19 cellular contexts compared by ENCODE assay signal in the genomic region with DNA sequence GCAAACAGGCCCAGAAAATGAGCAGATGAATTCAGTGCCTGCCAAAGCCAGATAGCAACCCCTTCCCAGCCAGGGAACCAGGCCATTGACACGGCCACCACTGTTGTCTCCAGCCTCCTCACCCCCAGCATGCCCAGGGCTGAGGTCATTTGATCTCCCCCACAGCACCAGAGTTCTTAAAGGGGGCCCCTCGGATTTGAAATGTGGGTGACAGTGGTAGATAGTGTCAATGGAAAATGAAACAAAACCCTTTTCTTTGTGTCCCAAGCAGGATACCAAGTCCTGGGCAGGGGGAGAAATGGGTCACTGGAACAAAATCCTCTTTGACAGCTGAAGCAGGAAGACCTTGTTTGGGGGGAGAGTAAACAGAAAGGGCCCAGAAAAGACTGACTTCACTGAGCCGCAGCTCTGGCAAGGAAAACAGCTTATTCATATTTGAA. TPM values are rescaled to one million over a fixed set of nuclear protein-coding genes. Genes with fewer than 3 reads are reported as not detected.
DNase-seq lines count a peak whose midpoint lies in the region; ATAC-seq, FAIRE-seq and TF ChIP-seq lines count a peak whose summit lies in the region.
"Had no signal": no experiment of that assay in that cellular context is flagged by ENCODE, and none has a peak within 500 bp of the region (broad histone marks: within the 10 kb centered on the region; RNA-seq: fewer than 3 reads in every experiment).

No MANE protein-coding gene starts in this region.

- H3K4me2 ChIP-seq in H9 (ENCODE audit: insufficient read depth, insufficient read length, low read length) (no peak overlapping the region), neuronal stem cell (ENCODE audit: insufficient read depth, low read length, poor library complexity, severe bottlenecking) (no peak overlapping the region)
- H3K4me2 ChIP-seq: PC-9 had no signal

- peaks cover 6% of the 10 kb centered on the region; the same call in 1 of the 2 replicates for H3K4me1 ChIP-seq in H9 (ENCODE audit: insufficient read depth, low read length)
- H3K4me1 ChIP-seq in neuronal stem cell (ENCODE audit: control insufficient read depth in 2 of 2, insufficient read depth in 1 of 2, low read depth in 1 of 2, low read length in 2 of 2): peaks cover 13 to 22% of the 10 kb centered on the region in 2 donors

- H4K91ac ChIP-seq in H9 (ENCODE audit: insufficient read length, low read depth, low read length): no peak overlapping the region
- H4K91ac ChIP-seq in neuronal stem cell (ENCODE audit: low read depth, low read length, poor library complexity): no peak overlapping the region

- H3K27ac ChIP-seq in H9 (ENCODE audit: insufficient read length, low read depth, low read length) (no peak overlapping the region), coronary artery (peak overlapping the region; percentile 88 to 91), neuronal stem cell (replicated peaks; ENCODE audit: low read length) (no peak overlapping the region)
- H3K27ac ChIP-seq: cardiac muscle cell, PC-9 had no signal

- no peak for ATAC-seq in SK-N-SH treated with all-trans-retinoic acid at 6 μM for 48 hours
- ATAC-seq: activated naive CD4-positive, alpha-beta T cell treated with anti-CD3 and anti-CD28 coated beads, Interleukin-2, amount 50 U/mL, for 72 hours had no signal

- H3K36me3 ChIP-seq in neuronal stem cell (replicated peaks in 1 of 2; ENCODE audit: control insufficient read depth in 2 of 2, insufficient read depth in 2 of 2, low read length in 2 of 2): no peaks in the 10 kb centered on the region
- H3K36me3 ChIP-seq: cardiac muscle cell had no signal

- H4K20me1 ChIP-seq in H9 (ENCODE audit: control insufficient read depth, insufficient read depth, insufficient read length): no peaks in the 10 kb centered on the region

- no CpG with 5 or more reads among the region's 3 CpGs for WGBS in H9 (ENCODE audit: extremely low coverage, insufficient read length, low lambda C conversion rate)
- no CpG with 5 or more reads among the region's 3 CpGs for WGBS in neuronal stem cell (ENCODE audit: extremely low coverage in 2 of 2, insufficient read length in 2 of 2, insufficient replicate concordance in 1 of 2), 2 donors

- H3K9me3 Mint-ChIP-seq in H9: no peaks in the 10 kb centered on the region
- H3K9me3 Mint-ChIP-seq: nephron had no signal

- H3K23ac ChIP-seq in H9 (ENCODE audit: insufficient read length, low read depth, low read length) (no peak overlapping the region), neuronal stem cell (ENCODE audit: low read depth, low read length, poor library complexity) (no peak overlapping the region)

- no peaks in the 10 kb centered on the region; a peak in 1 of 7 replicates for H3K36me3 Mint-ChIP-seq in H9 (ENCODE audit: insufficient read depth in 1 of 3, low read depth in 3 of 3)
- H3K36me3 Mint-ChIP-seq: activated naive CD4-positive, alpha-beta T cell treated with anti-CD3 and anti-CD28 coated beads, Interleukin-2, amount 50 U/mL, for 72 hours had no signal

- H3K23me2 ChIP-seq in H9 (ENCODE audit: insufficient read length, low read depth, low read length, poor library complexity, severe bottlenecking): no peaks in the 10 kb centered on the region

- H3K56ac ChIP-seq in H9 (ENCODE audit: insufficient read length, low read depth, low read length): no peak overlapping the region

- H3K79me1 ChIP-seq in H9 (ENCODE audit: insufficient read depth, low read depth, low read length, poor library complexity, severe bottlenecking): no peaks in the 10 kb centered on the region
- no peaks in the 10 kb centered on the region for H3K79me1 ChIP-seq in neuronal stem cell (ENCODE audit: low read depth, low read length)

- no peaks in the 10 kb centered on the region for H3K79me2 ChIP-seq in H9 (ENCODE audit: insufficient read depth, low read length)

- peaks cover 28 to 38% of the 10 kb centered on the region in 2 experiments for H3K4me1 Mint-ChIP-seq in H9

- H2BK15ac ChIP-seq in H9 (ENCODE audit: low read depth, low read length) (no peak overlapping the region), neuronal stem cell (ENCODE audit: low read length) (no peak overlapping the region)

- no peak overlapping the region for H3K14ac ChIP-seq in H9 (ENCODE audit: insufficient read depth, low read length)
- H3K14ac ChIP-seq in neuronal stem cell (ENCODE audit: low read length): no peak overlapping the region

- H4K8ac ChIP-seq in H9 (replicated peaks; ENCODE audit: insufficient read length, low read depth, low read length) (no peak overlapping the region), neuronal stem cell (ENCODE audit: low read depth, low read length) (no peak overlapping the region)

- DNase-seq in H9: no peak
- DNase-seq in coronary artery (ENCODE audit: low spot score): no peak
- DNase-seq in neuronal stem cell (ENCODE audit: low spot score): no peak
- DNase-seq in superior temporal gyrus (ENCODE audit: extremely low spot score): peak; percentile 89
- DNase-seq in stimulated activated naive CD4-positive, alpha-beta T cell (lab: John Stamatoyannopoulos, UW): no peak
- no peak for DNase-seq in activated CD4-positive, alpha-beta T cell treated with anti-CD3 and anti-CD28 coated beads for 1 hour
- DNase-seq in GM19239 (ENCODE audit: insufficient read length, low spot score): no peak
- DNase-seq: activated CD4-positive, alpha-beta T cell treated with anti-CD3 and anti-CD28 coated beads, Interleukin-2, amount 50 U/mL, for 1 hour; activated T-cell treated with anti-CD3 and anti-CD28 coated beads, Interleukin-2, amount 50 U/mL, for 1 hour; mammary epithelial cell; NCI-H69; PC-9; stimulated activated CD4-positive, alpha-beta T cell treated with anti-CD3 and anti-CD28 coated beads, Interleukin-4, amount 100 ng/mL, for 1 hour; stimulated activated CD8-positive, alpha-beta memory T cell treated with anti-CD3 and anti-CD28 coated beads, Interleukin-4, amount 100 ng/mL, for 48 hours had no signal

- H3K9ac ChIP-seq in H9 (ENCODE audit: extremely low read depth, insufficient read length, low read length) (no peak overlapping the region), neuronal stem cell (ENCODE audit: low read depth, low read length, poor library complexity) (no peak overlapping the region)

- H4K5ac ChIP-seq in H9 (ENCODE audit: insufficient read length, low read depth, low read length): no peak overlapping the region

- no peak overlapping the region for H3K4me3 ChIP-seq in coronary artery
- no peak overlapping the region for H3K4me3 ChIP-seq in neuronal stem cell (ENCODE audit: low read length in 2 of 2)
- H3K4me3 ChIP-seq: cardiac muscle cell, PC-9 had no signal

- H2AFZ ChIP-seq in H9 (ENCODE audit: low read length) (no peak overlapping the region), neuronal stem cell (ENCODE audit: low read length) (peak overlapping the region; percentile 39)
- H2AFZ ChIP-seq: PC-9 had no signal

- H3K9me3 ChIP-seq in H9 (ENCODE audit: control insufficient read depth, low read depth, low read length) (no peaks in the 10 kb centered on the region), neuronal stem cell (replicated peaks in 1 of 2; ENCODE audit: control insufficient read depth in 2 of 2, insufficient read depth in 1 of 2, low read depth in 1 of 2, low read length in 2 of 2) (no peaks in the 10 kb centered on the region)

- no peak overlapping the region for H3T11ph ChIP-seq in H9 (ENCODE audit: low read length)

- H3K4ac ChIP-seq in H9 (ENCODE audit: low read depth, low read length) (no peak overlapping the region), neuronal stem cell (ENCODE audit: low read length) (no peak overlapping the region)

- no peak for TF ChIP-seq CTCF in H9 (conservative IDR thresholded peaks at IDR 0.05)
- no peak for TF ChIP-seq CTCF in coronary artery (IDR thresholded peaks at IDR 0.05)

- no peak overlapping the region for H2BK5ac ChIP-seq in H9 (ENCODE audit: insufficient read length, low read length)
- no peak overlapping the region for H2BK5ac ChIP-seq in neuronal stem cell (ENCODE audit: low read length)

- peaks cover 20% of the 10 kb centered on the region for H3K27me3 Mint-ChIP-seq in H9 (ENCODE audit: low read depth)

- no peak overlapping the region for H3K27ac Mint-ChIP-seq in H9

- H2BK12ac ChIP-seq in H9 (ENCODE audit: insufficient read length, low read depth, low read length) (no peak overlapping the region), neuronal stem cell (ENCODE audit: low read length) (no peak overlapping the region)

- H3K4me3 Mint-ChIP-seq in H9: no peak overlapping the region
- H3K4me3 Mint-ChIP-seq: nephron had no signal

- no peak for FAIRE-seq in GM19239 (lab: Jason Lieb, UNC)
- FAIRE-seq: TTC549 had no signal

- H3K27me3 ChIP-seq in H9 (ENCODE audit: insufficient read depth, low read length) (no peaks in the 10 kb centered on the region), neuronal stem cell (ENCODE audit: control insufficient read depth in 3 of 3, insufficient read depth in 3 of 3, low read depth in 1 of 3, low read length in 3 of 3) (peaks cover 0 to 3% (median 0%) of the 10 kb centered on the region in 3 experiments)
- H3K27me3 ChIP-seq: cardiac muscle cell had no signal

- H2BK120ac ChIP-seq in H9 (ENCODE audit: low read depth, low read length, poor library complexity, severe bottlenecking) (no peak overlapping the region), neuronal stem cell (ENCODE audit: low read depth, low read length) (no peak overlapping the region)

- peak overlapping the region; percentile 14 for H3K18ac ChIP-seq in H9 (ENCODE audit: insufficient read length, low read depth, low read length)
- no peak overlapping the region for H3K18ac ChIP-seq in neuronal stem cell (ENCODE audit: low read length)

- H2BK20ac ChIP-seq in H9 (ENCODE audit: low read depth, low read length, poor library complexity, severe bottlenecking): no peak overlapping the region

- no peak overlapping the region for H2AK5ac ChIP-seq in H9 (ENCODE audit: insufficient read length, low read length)
- no peak overlapping the region for H2AK5ac ChIP-seq in neuronal stem cell (ENCODE audit: low read depth, low read length)

TF ChIP-seq in SK-N-SH treated with all-trans-retinoic acid at 6 μM for 48 hours, 23 proteins besides CTCF, POLR2A, EP300 and RAD21 (continues in another document):
- TF ChIP-seq RARB (CRISPR knock-in tag; IDR thresholded peaks at IDR 0.05) (no peak), ARNTL (CRISPR knock-in tag; IDR thresholded peaks at IDR 0.05; ENCODE audit: borderline replicate concordance, low read depth) (no peak)

RNA-seq across cellular contexts. Expression of a gene that starts 14.3 kb away (rescaled TPM):
- total RNA-seq in H9 (2021): not detected in 2 replicates
- polyA plus RNA-seq in neuronal stem cell (2013, experiment 1 of 2): not detected
- not detected for polyA plus RNA-seq in neuronal stem cell (2013, experiment 2 of 2)
- total RNA-seq: cardiac muscle cell, mammary epithelial cell, PC-9 had no signal
- polyA plus RNA-seq: cardiac muscle cell, mammary epithelial cell had no signal

RNA-seq across cellular contexts. Expression of a gene that starts 32.6 kb away (rescaled TPM):
- 7.5 and 9.1 TPM in 2 replicates for total RNA-seq in H9 (2021)
- 3.2 TPM for polyA plus RNA-seq in neuronal stem cell (2013, experiment 1 of 2)
- 3.4 TPM for polyA plus RNA-seq in neuronal stem cell (2013, experiment 2 of 2)

Comparison
In these comparisons a context has a peak if more than half of its experiments do, and no peak if none do; other contexts are left out.
1. H3K27ac ChIP-seq: peak in coronary artery (2 of 2); none in H9 (single experiment) and neuronal stem cell (single experiment).